Comparison of ENCODE assay signal across 13 cellular contexts in genomic region chr11:60759438-60760225, GRCh38. TPM values are rescaled to one million over a fixed set of nuclear protein-coding genes. Genes with fewer than 3 reads are reported as not detected.
"Had no signal": no experiment of that assay in that cellular context is flagged by ENCODE, and none has a peak within 500 bp of the region (broad histone marks: within the 10 kb centered on the region; RNA-seq: fewer than 3 reads in every experiment).

No MANE protein-coding gene starts in this region.

RNA-seq across cellular contexts. Expression of gene MS4A15, which starts 3.0 kb away (rescaled TPM):
- total RNA-seq: activated CD8-positive, alpha-beta memory T cell treated with anti-CD3 and anti-CD28 coated beads for 36 hours; astrocyte; breast epithelium; esophagus mucosa; gastroesophageal sphincter; heart right ventricle; left ventricle myocardium superior; posterior vena cava; subcutaneous adipose tissue; T-cell; thyroid gland; uterus had no signal
- polyA plus RNA-seq: heart right ventricle had no signal

RNA-seq across cellular contexts. Expression of gene MS4A10, which starts 25.5 kb away (rescaled TPM):
- total RNA-seq: activated CD8-positive, alpha-beta memory T cell treated with anti-CD3 and anti-CD28 coated beads for 36 hours; astrocyte; breast epithelium; esophagus mucosa; gastroesophageal sphincter; heart right ventricle; left ventricle myocardium superior; posterior vena cava; subcutaneous adipose tissue; T-cell; thyroid gland; uterus had no signal
- polyA plus RNA-seq: heart right ventricle had no signal

RNA-seq across cellular contexts. Expression of gene MS4A18, which starts 35.1 kb away (rescaled TPM):
- total RNA-seq: activated CD8-positive, alpha-beta memory T cell treated with anti-CD3 and anti-CD28 coated beads for 36 hours; astrocyte; breast epithelium; esophagus mucosa; gastroesophageal sphincter; heart right ventricle; left ventricle myocardium superior; posterior vena cava; subcutaneous adipose tissue; T-cell; thyroid gland; uterus had no signal
- polyA plus RNA-seq: adipose tissue, heart right ventricle had no signal
